ENCODE assay signal across 11 cellular contexts in the genomic region with DNA sequence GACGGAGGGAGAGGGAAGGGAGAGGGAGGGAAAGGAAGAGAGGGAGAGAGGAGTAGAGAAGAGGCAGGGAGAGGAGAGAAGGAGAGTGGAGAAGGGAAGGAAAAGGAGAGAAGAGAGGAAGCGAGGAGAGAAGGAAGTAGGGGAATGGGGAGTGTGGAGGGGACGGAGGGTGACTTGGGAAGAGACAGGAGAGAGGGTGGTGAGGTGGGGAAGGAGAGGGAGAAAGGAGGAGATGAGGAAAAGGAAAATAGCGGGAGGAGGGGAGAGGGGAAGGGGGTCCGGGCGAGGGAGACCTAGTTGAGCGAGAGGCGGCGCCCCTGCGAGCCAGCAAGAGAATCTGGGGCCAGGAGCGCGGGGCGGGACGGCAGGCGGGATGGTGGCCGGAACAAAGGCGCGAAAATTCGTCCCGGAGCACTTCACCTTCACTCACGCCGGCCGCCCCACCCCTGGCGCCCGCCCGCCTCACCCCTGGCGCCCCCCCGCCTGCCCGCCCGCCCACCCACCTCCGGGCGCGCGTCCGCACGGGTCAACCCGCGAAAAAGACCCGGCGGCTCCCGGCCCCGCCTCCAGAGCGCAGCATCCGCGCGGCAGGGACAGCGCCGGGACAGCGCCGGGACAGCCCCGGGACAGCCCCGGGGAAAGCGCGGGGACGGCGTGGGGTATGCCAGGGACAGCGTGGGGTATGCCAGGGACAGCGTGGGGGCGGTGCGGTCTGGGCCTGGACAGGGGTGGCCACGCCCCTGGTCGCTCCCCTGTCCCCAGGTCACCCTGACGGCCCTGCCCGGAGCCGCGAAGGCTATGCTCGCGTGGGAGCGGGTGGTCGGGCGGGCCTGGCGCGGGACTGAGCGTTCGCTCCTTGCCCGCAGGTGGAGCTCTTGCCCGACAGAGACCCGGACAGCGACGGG. TPM values are rescaled to one million over a fixed set of nuclear protein-coding genes. Genes with fewer than 3 reads are reported as not detected.
DNase-seq lines count a peak whose midpoint lies in the region; ATAC-seq and TF ChIP-seq lines count a peak whose summit lies in the region.
"Had no signal": no experiment of that assay in that cellular context is flagged by ENCODE, and none has a peak within 500 bp of the region (broad histone marks: within the 10 kb centered on the region; RNA-seq: fewer than 3 reads in every experiment).

No MANE protein-coding gene starts in this region.

- peak; percentile 20 for DNase-seq in COLO668 (lab: John Stamatoyannopoulos, UW; ENCODE audit: unreplicated experiment)
- DNase-seq in body of pancreas = peak in 1 of 4 donors; percentile 18
- DNase-seq in mucosa of descending colon = peak; percentile 16 to 60 (median 51)
- DNase-seq in Kasumi-1 (lab: John Stamatoyannopoulos, UW) = no peak
- no peak for DNase-seq in Ammon's horn (ENCODE audit: low spot score)
- DNase-seq in hippocampal formation (lab: John Stamatoyannopoulos, UW) = no peak
- DNase-seq: naive B cell had no signal

- TF ChIP-seq POLR2A in body of pancreas (IDR thresholded peaks at IDR 0.05) = no peak

- TF ChIP-seq CTCF in body of pancreas (IDR thresholded peaks at IDR 0.05) = peak in 1 of 7 experiments; percentile 4
- TF ChIP-seq CTCF in mucosa of descending colon (IDR thresholded peaks at IDR 0.05) = no peak

- H3K27ac ChIP-seq in HUES6 (ENCODE audit: low read depth, low read length) (no peak overlapping the region), body of pancreas (no peak overlapping the region)

- 1 to 2% methylated on average over 20 to 60 of the region's 80 CpGs for WGBS in body of pancreas, 2 donors

- peaks cover 12% of the 10 kb centered on the region for H3K4me1 ChIP-seq in HUES6 (ENCODE audit: control insufficient read depth, insufficient read depth, low read length)
- peaks cover 17% of the 10 kb centered on the region for H3K4me1 ChIP-seq in body of pancreas
- H3K4me1 ChIP-seq in mucosa of descending colon (ENCODE audit: low read depth) = no peaks in the 10 kb centered on the region

- H3K9me3 ChIP-seq in HUES6 (ENCODE audit: control insufficient read depth, insufficient read depth, low read depth, low read length) (no peaks in the 10 kb centered on the region), body of pancreas (no peaks in the 10 kb centered on the region), mucosa of descending colon (no peaks in the 10 kb centered on the region)

- ATAC-seq in body of pancreas (peak; percentile 35), mucosa of descending colon (peak; percentile 76), HG03457 (IDR thresholded peaks at IDR 0.05; ENCODE audit: unreplicated experiment) (no peak)

- H3K4me3 ChIP-seq in HUES6 (ENCODE audit: low read depth, low read length) (peak overlapping the region; percentile 81), body of pancreas (no peak overlapping the region), mucosa of descending colon (no peak overlapping the region)

- intact Hi-C loops in body of pancreas (cut with DNase I) (no loop called here), mucosa of descending colon (cut with DNase I, micrococcal nuclease) (no loop called here)

- H3K36me3 ChIP-seq in HUES6 (ENCODE audit: control insufficient read depth, insufficient read depth, low read length) (no peaks in the 10 kb centered on the region), body of pancreas (replicated peaks in 1 of 2; ENCODE audit: insufficient read depth in 1 of 2, low read depth in 2 of 2) (no peaks in the 10 kb centered on the region), mucosa of descending colon (ENCODE audit: low read depth) (no peaks in the 10 kb centered on the region)

- H3K9ac ChIP-seq in HUES6 (ENCODE audit: low read length) = peak overlapping the region; percentile 62

- H3K27me3 ChIP-seq in HUES6 (ENCODE audit: control insufficient read depth, insufficient read depth, low read length) = peaks cover 66% of the 10 kb centered on the region
- H3K27me3 ChIP-seq in body of pancreas = peaks cover 0 to 21% of the 10 kb centered on the region in 2 donors

RNA-seq across cellular contexts. Expression of a gene that starts 4.2 kb away (rescaled TPM):
- under 1 TPM in 1 of 2 donors, not detected in 1; 0.26 TPM for total RNA-seq in body of pancreas
- 1 to 10 TPM; 2.0 to 2.6 (median 2.3) TPM for total RNA-seq in mucosa of descending colon
- total RNA-seq: activated naive CD4-positive, alpha-beta T cell treated with anti-CD3 and anti-CD28 coated beads, Interleukin-2, amount 50 U/mL, for 72 hours; M059J had no signal

Comparison
In these comparisons a context has a peak if more than half of its experiments do, and no peak if none do; other contexts are left out.
1. DNase-seq: peak in COLO668 (single experiment) and mucosa of descending colon (3 of 3); none in Kasumi-1 (0 of 2), Ammon's horn (single experiment) and hippocampal formation (0 of 2).